18 cellular contexts compared by ENCODE assay signal in genomic region chr22:19513823-19514222, GRCh38. TPM values are rescaled to one million over a fixed set of nuclear protein-coding genes. Genes with fewer than 3 reads are reported as not detected.
A peak's percentile ranks its signal among the peaks of the same experiment; 100 is the strongest.
DNase-seq lines count a peak whose midpoint lies in the region; ATAC-seq, FAIRE-seq and TF ChIP-seq lines count a peak whose summit lies in the region.
"Had no signal": no experiment of that assay in that cellular context is flagged by ENCODE, and none has a peak within 500 bp of the region (broad histone marks: within the 10 kb centered on the region; RNA-seq: fewer than 3 reads in every experiment).

No MANE protein-coding gene starts in this region.

- H2AFZ ChIP-seq in IMR-90 (replicated peaks; ENCODE audit: low read length, poor library complexity): no peak overlapping the region

- H3K9ac ChIP-seq in IMR-90 (ENCODE audit: low read depth, low read length): no peak overlapping the region

- intact Hi-C loops in IMR-90 (cut with micrococcal nuclease): no loop called here
- intact Hi-C loops in lower lobe of right lung (cut with DNase I): no loop called here

- no peaks in the 10 kb centered on the region for H3K27me3 ChIP-seq in IMR-90 (ENCODE audit: control insufficient read depth, insufficient read depth, low read length)
- no peaks in the 10 kb centered on the region for H3K27me3 ChIP-seq in WERI-Rb-1 (ENCODE audit: insufficient read depth, low read depth, severe bottlenecking)
- no peaks in the 10 kb centered on the region for H3K27me3 ChIP-seq in lower lobe of right lung (ENCODE audit: low read depth)
- H3K27me3 ChIP-seq: BE2C had no signal

- H2BK20ac ChIP-seq in IMR-90 (ENCODE audit: low read depth, low read length): no peak overlapping the region

- H3K4me1 ChIP-seq in IMR-90 (ENCODE audit: control insufficient read depth, insufficient read depth, low read length): no peaks in the 10 kb centered on the region
- no peaks in the 10 kb centered on the region for H3K4me1 ChIP-seq in lower lobe of right lung
- H3K4me1 ChIP-seq: BE2C had no signal

- H4K91ac ChIP-seq in IMR-90 (ENCODE audit: insufficient read depth, low read depth, low read length): no peak overlapping the region

- CTCF ChIA-PET in IMR-90 (lab: Yijun Ruan, JAX): no interaction called here

- 100% methylated on average over 1 of the region's 2 CpGs; no CpG with 5 or more reads in 1 of the 2 experiments for WGBS in IMR-90 (ENCODE audit: extremely low coverage in 2 of 2, insufficient read length in 1 of 2), 2 experiments

- peaks cover 19% of the 10 kb centered on the region for H3K4me1 Mint-ChIP-seq in glutamatergic neuron (ENCODE audit: low read depth, unreplicated experiment)
- no peaks in the 10 kb centered on the region for H3K4me1 Mint-ChIP-seq in stimulated activated naive B cell treated with anti-CD40 and anti-IgM and Interleukin-4, amounts not matched to agents 10 μg/mL and 1 μg/mL and 100 μg/mL, for 72 hours
- H3K4me1 Mint-ChIP-seq: CD4-positive, CD25-positive, alpha-beta regulatory T cell had no signal

- H3K27ac Mint-ChIP-seq in glutamatergic neuron (ENCODE audit: unreplicated experiment): peak overlapping the region; percentile 45
- peak overlapping the region; percentile 62 for H3K27ac Mint-ChIP-seq in stimulated activated naive B cell treated with anti-CD40 and anti-IgM and Interleukin-4, amounts not matched to agents 10 μg/mL and 1 μg/mL and 100 μg/mL, for 72 hours
- H3K27ac Mint-ChIP-seq: CD4-positive, CD25-positive, alpha-beta regulatory T cell had no signal

- no peak for TF ChIP-seq RAD21 in IMR-90 (IDR thresholded peaks at IDR 0.05; ENCODE audit: low read length)

- no peak overlapping the region for H3K27ac ChIP-seq in IMR-90 (ENCODE audit: insufficient read depth, low read length)
- H3K27ac ChIP-seq in WERI-Rb-1: peak overlapping the region; percentile 99
- H3K27ac ChIP-seq in lower lobe of right lung: no peak overlapping the region

- H3K56ac ChIP-seq in IMR-90 (ENCODE audit: extremely low read depth, insufficient read depth, low read length): no peak overlapping the region

- H3K4me3 ChIP-seq in IMR-90 (ENCODE audit: insufficient read depth, low read depth, low read length): no peak overlapping the region
- no peak overlapping the region for H3K4me3 ChIP-seq in WERI-Rb-1 (ENCODE audit: low read depth, low read length)
- no peak overlapping the region for H3K4me3 ChIP-seq in lower lobe of right lung

- peaks cover 6% of the 10 kb centered on the region for H3K36me3 Mint-ChIP-seq in glutamatergic neuron (ENCODE audit: unreplicated experiment)
- H3K36me3 Mint-ChIP-seq in stimulated activated naive B cell treated with anti-CD40 and anti-IgM and Interleukin-4, amounts not matched to agents 10 μg/mL and 1 μg/mL and 100 μg/mL, for 72 hours: peaks cover 17 to 26% of the 10 kb centered on the region in 2 donors

- no peak overlapping the region for H3K18ac ChIP-seq in IMR-90 (ENCODE audit: low read depth, low read length)

- ATAC-seq in IMR-90 (ENCODE audit: low read depth) (no peak), lower lobe of right lung (no peak)
- no peak for ATAC-seq in stimulated activated naive B cell treated with anti-CD40 and anti-IgM and Interleukin-4, amounts not matched to agents 10 μg/mL and 1 μg/mL and 100 μg/mL, for 72 hours (replicated peaks)
- ATAC-seq: HCT116 had no signal

- TF ChIP-seq CTCF in IMR-90 (conservative IDR thresholded peaks at IDR 0.05; ENCODE audit: low read depth, low read length) (no peak), WERI-Rb-1 (IDR thresholded peaks at IDR 0.05; ENCODE audit: low read depth, low read length) (no peak), glutamatergic neuron (IDR thresholded peaks at IDR 0.05; ENCODE audit: partially characterized antibody, unreplicated experiment) (no peak), lower lobe of right lung (IDR thresholded peaks at IDR 0.05) (no peak)

- dilution Hi-C loops in IMR-90 (cut with HindIII; ENCODE audit: low sequenced_read_pairs, unreplicated experiment): no loop called here

- in situ Hi-C loops in IMR-90 (cut with MboI; ENCODE audit: low sequenced_read_pairs): no loop called here

- no peak overlapping the region for H4K5ac ChIP-seq in IMR-90 (ENCODE audit: low read depth, low read length)

- no peak overlapping the region for H3K4ac ChIP-seq in IMR-90 (ENCODE audit: low read depth, low read length)

- H3K9me3 ChIP-seq in IMR-90 (ENCODE audit: control insufficient read depth, insufficient read depth, low read length) (no peaks in the 10 kb centered on the region; the same call in 1 of the 2 replicates), WERI-Rb-1 (ENCODE audit: severe bottlenecking) (peaks cover 3% of the 10 kb centered on the region), lower lobe of right lung (no peaks in the 10 kb centered on the region)
- H3K9me3 ChIP-seq: BE2C had no signal

- H3K9me1 ChIP-seq in IMR-90 (ENCODE audit: insufficient read depth, low read length): no peaks in the 10 kb centered on the region

- no peak overlapping the region for H2BK5ac ChIP-seq in IMR-90 (ENCODE audit: low read depth, low read length, poor library complexity, severe bottlenecking)

- no peak overlapping the region for H3K4me2 ChIP-seq in IMR-90 (ENCODE audit: low read depth, low read length)

- H2AK5ac ChIP-seq in IMR-90 (ENCODE audit: low read depth, low read length): no peak overlapping the region

- no peak for FAIRE-seq in GM12891 (lab: Jason Lieb, UNC)
- FAIRE-seq: A204.1 had no signal

- no peak overlapping the region for H2AK9ac ChIP-seq in IMR-90 (replicated peaks; ENCODE audit: low read depth, low read length, poor library complexity)

- H3K79me1 ChIP-seq in IMR-90 (ENCODE audit: low read depth in 1 of 2, low read length in 2 of 2): no peaks in the 10 kb centered on the region

- POLR2A ChIA-PET in IMR-90 (lab: Charles Lee; ENCODE audit: unreplicated experiment): no interaction called here

- no peak overlapping the region for H3K23ac ChIP-seq in IMR-90 (ENCODE audit: low read depth, low read length)

- peaks cover 14% of the 10 kb centered on the region for H3K9me3 Mint-ChIP-seq in glutamatergic neuron (ENCODE audit: unreplicated experiment)
- H3K9me3 Mint-ChIP-seq in stimulated activated naive B cell treated with anti-CD40 and anti-IgM and Interleukin-4, amounts not matched to agents 10 μg/mL and 1 μg/mL and 100 μg/mL, for 72 hours: peaks cover 5% of the 10 kb centered on the region in 2 donors

- no peak overlapping the region for H3K14ac ChIP-seq in IMR-90 (replicated peaks; ENCODE audit: low read depth, low read length)

- no peak overlapping the region for H4K8ac ChIP-seq in IMR-90 (ENCODE audit: low read depth in 2 of 2, low read length in 2 of 2)

- TF ChIP-seq POLR2A in IMR-90 (IDR thresholded peaks at IDR 0.05; ENCODE audit: low read depth, low read length) (no peak), GM12891 (IDR thresholded peaks at IDR 0.05; ENCODE audit: low read depth, low read length) (no peak)

- H4K20me1 ChIP-seq in IMR-90 (ENCODE audit: insufficient read depth, low read length): no peaks in the 10 kb centered on the region; the same call in 1 of the 2 replicates

- H2BK120ac ChIP-seq in IMR-90 (ENCODE audit: low read depth, low read length): no peak overlapping the region

- no peak for DNase-seq in IMR-90
- no peak for DNase-seq in WERI-Rb-1
- DNase-seq in glutamatergic neuron: no peak
- DNase-seq in stimulated activated naive B cell treated with anti-CD40 and anti-IgM and Interleukin-4, amounts not matched to agents 10 μg/mL and 1 μg/mL and 100 μg/mL, for 72 hours: no peak
- no peak for DNase-seq in GM12891 (ENCODE audit: insufficient read length, low spot score)
- DNase-seq in lower lobe of right lung: no peak
- no peak for DNase-seq in stimulated activated CD4-positive, alpha-beta T cell treated with anti-CD3 and anti-CD28 coated beads, Interleukin-12 subunit alpha, Interleukin-12 subunit beta, amount 100 ng/mL, for 4 hours
- DNase-seq: ACHN; BE2C; C1 segment of cervical spinal cord; CD4-positive, CD25-positive, alpha-beta regulatory T cell; DMS79 treated with DMSO at 0.1 percent for 48 hours; GF-D8; GOT3; H7 had no signal

- peaks cover 16% of the 10 kb centered on the region for H3K27me3 Mint-ChIP-seq in glutamatergic neuron (ENCODE audit: unreplicated experiment)
- no peaks in the 10 kb centered on the region for H3K27me3 Mint-ChIP-seq in stimulated activated naive B cell treated with anti-CD40 and anti-IgM and Interleukin-4, amounts not matched to agents 10 μg/mL and 1 μg/mL and 100 μg/mL, for 72 hours
- H3K27me3 Mint-ChIP-seq: CD4-positive, CD25-positive, alpha-beta regulatory T cell had no signal

- H3K4me3 Mint-ChIP-seq in glutamatergic neuron (ENCODE audit: unreplicated experiment): no peak overlapping the region
- no peak overlapping the region for H3K4me3 Mint-ChIP-seq in stimulated activated naive B cell treated with anti-CD40 and anti-IgM and Interleukin-4, amounts not matched to agents 10 μg/mL and 1 μg/mL and 100 μg/mL, for 72 hours
- H3K4me3 Mint-ChIP-seq: CD4-positive, CD25-positive, alpha-beta regulatory T cell had no signal

- H2BK15ac ChIP-seq in IMR-90 (ENCODE audit: low read depth, low read length): no peak overlapping the region

- no TSS peak for BruUV-seq in IMR-90 (replicated peaks; lab: Mats Ljungman, UMichigan)

- H3K36me3 ChIP-seq in IMR-90 (ENCODE audit: control insufficient read depth, insufficient read depth, low read length) (no peaks in the 10 kb centered on the region; the same call in 1 of the 2 replicates), WERI-Rb-1 (peaks cover 65% of the 10 kb centered on the region), lower lobe of right lung (no peaks in the 10 kb centered on the region)

TF ChIP-seq in GM12891, 5 proteins besides CTCF, POLR2A, EP300 and RAD21 (continues in another document):
- no peak for TF ChIP-seq POLR2AphosphoS5 (IDR thresholded peaks at IDR 0.05; ENCODE audit: low read depth, low read length)

RNA-seq across cellular contexts. Expression of gene CLDN5, which starts 10.4 kb away (rescaled TPM):
- total RNA-seq in IMR-90 (2012; rRNA removed) (under 0.01 and 0.18 TPM in 2 replicates), glutamatergic neuron (ENCODE audit: unreplicated experiment) (7.4 TPM), lower lobe of right lung (213 TPM)
- 0.17 and 0.21 TPM in 2 replicates for polyA plus RNA-seq in IMR-90 (2012; rRNA removed)
- 0.35 and 0.71 TPM in 2 replicates for polyA plus RNA-seq in IMR-90 (2012; cell fraction: cytosol; rRNA removed)
- 0.17 TPM in 1 of 2 replicates, not detected in the other for polyA plus RNA-seq in IMR-90 (2012; cell fraction: nucleus; rRNA removed; ENCODE audit: low replicate concordance)
- not detected for polyA plus RNA-seq in GM12891 (2012; ENCODE audit: low read depth, missing spikeins)
- total RNA-seq: HT-29 had no signal

RNA-seq across cellular contexts. Expression of gene CDC45, which starts 34.1 kb away (rescaled TPM):
- 37.5 and 44.6 TPM in 2 replicates for total RNA-seq in IMR-90 (2012; rRNA removed)
- 20.0 and 22.7 TPM in 2 replicates for polyA plus RNA-seq in IMR-90 (2012; rRNA removed)
- polyA plus RNA-seq in IMR-90 (2012; cell fraction: cytosol; rRNA removed): 7.7 and 9.1 TPM in 2 replicates
- polyA plus RNA-seq in IMR-90 (2012; cell fraction: nucleus; rRNA removed; ENCODE audit: low replicate concordance): 24.8 and 25.7 TPM in 2 replicates
- total RNA-seq in glutamatergic neuron (ENCODE audit: unreplicated experiment): 3.5 TPM
- polyA plus RNA-seq in GM12891 (2012; ENCODE audit: low read depth, missing spikeins): 32.7 TPM
- 1.4 TPM for total RNA-seq in lower lobe of right lung

RNA-seq across cellular contexts. Expression of gene UFD1, which starts 34.8 kb away (rescaled TPM):
- total RNA-seq in IMR-90 (2012; rRNA removed) (138 and 152 TPM in 2 replicates), glutamatergic neuron (ENCODE audit: unreplicated experiment) (48.0 TPM), lower lobe of right lung (36.7 TPM)
- 149 and 153 TPM in 2 replicates for polyA plus RNA-seq in IMR-90 (2012; rRNA removed)
- polyA plus RNA-seq in IMR-90 (2012; cell fraction: cytosol; rRNA removed): 92.0 and 129 TPM in 2 replicates
- polyA plus RNA-seq in IMR-90 (2012; cell fraction: nucleus; rRNA removed; ENCODE audit: low replicate concordance): 67.8 and 81.3 TPM in 2 replicates
- 76.7 TPM for polyA plus RNA-seq in GM12891 (2012; ENCODE audit: low read depth, missing spikeins)

Comparison
In these comparisons a context has a peak if more than half of its experiments do, and no peak if none do; other contexts are left out.
1. RNA of gene CLDN5, which starts 10.4 kb away (total RNA-seq): 213 TPM in lower lobe of right lung (single experiment); 7.4 TPM in glutamatergic neuron (single experiment) and under 0.01 to 0.18 TPM in IMR-90; every median in the first group is over 10 times any median in the second.